In the genomic region with DNA sequence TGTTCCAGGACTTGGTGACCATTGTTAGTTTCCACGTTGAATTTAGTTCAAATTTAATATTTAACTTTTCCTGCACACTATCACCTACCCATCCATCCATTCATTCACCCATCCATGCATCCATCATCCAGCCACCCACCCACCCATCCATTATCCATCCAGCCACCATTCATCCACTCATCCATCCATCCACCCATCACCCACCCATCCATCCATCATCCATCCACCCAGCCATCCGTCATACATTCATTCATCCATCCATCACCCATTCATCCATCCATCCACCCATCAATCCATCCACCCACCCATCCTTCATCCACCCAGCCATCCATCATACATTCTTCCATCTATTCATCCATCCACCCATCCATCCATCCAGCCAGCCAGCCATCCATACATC, we compare ENCODE assay signal across 21 cellular contexts. TPM values are rescaled to one million over a fixed set of nuclear protein-coding genes. Genes with fewer than 3 reads are reported as not detected.
DNase-seq lines count a peak whose midpoint lies in the region; ATAC-seq, FAIRE-seq and TF ChIP-seq lines count a peak whose summit lies in the region.
"Had no signal": no experiment of that assay in that cellular context is flagged by ENCODE, and none has a peak within 500 bp of the region (broad histone marks: within the 10 kb centered on the region; RNA-seq: fewer than 3 reads in every experiment).

No MANE protein-coding gene starts in this region.

- H3K9me3 Mint-ChIP-seq in T-helper 2 cell treated with Interferon-gamma antibody and Interleukin-4, amounts not matched to agents 5 μg/mL and 100 μg/mL, for 36 hours = peaks cover 6% of the 10 kb centered on the region
- H3K9me3 Mint-ChIP-seq: CD4-positive, alpha-beta T cell had no signal

- intact Hi-C loops in K562 (cut with micrococcal nuclease) = no loop called here

- H3K9me1 ChIP-seq in K562 (ENCODE audit: control insufficient read depth, insufficient read depth, low read length) = no peaks in the 10 kb centered on the region

- H3K79me1 ChIP-seq in trophoblast cell (ENCODE audit: low read length) = no peaks in the 10 kb centered on the region

- H3K4me3 ChIP-seq in K562 (no peak overlapping the region), trophoblast cell (ENCODE audit: low read depth, low read length) (peak overlapping the region; percentile 47)
- H3K4me3 ChIP-seq: A549 had no signal

- H2BK120ac ChIP-seq in trophoblast cell (ENCODE audit: insufficient read depth, low read length, poor library complexity) = no peak overlapping the region

- no peak for DNase-seq in T-helper 2 cell treated with Interferon-gamma antibody and Interleukin-4, amounts not matched to agents 5 μg/mL and 100 μg/mL, for 36 hours (ENCODE audit: low spot score)
- DNase-seq in T-helper 2 cell = no peak
- DNase-seq in K562 (ENCODE audit: extremely low read depth in 1 of 4, low spot score in 3 of 4) = no peak
- DNase-seq in trophoblast cell = no peak
- DNase-seq in iPS-NIHi11 (ENCODE audit: low spot score) = no peak
- no peak for DNase-seq in NCI-H1694 treated with DMSO at 0.1 percent for 48 hours (lab: John Stamatoyannopoulos, UW)
- DNase-seq in NCI-H2171 treated with DMSO at 0.1 percent for 48 hours (lab: John Stamatoyannopoulos, UW) = no peak
- DNase-seq: AML-193; Caco-2; CD4-positive, alpha-beta T cell; DMS153; DMS79; GDM1; GOT3; H7 had no signal

- no peaks in the 10 kb centered on the region for H3K36me3 ChIP-seq in K562 (ENCODE audit: control insufficient read depth, insufficient read depth, low read length)
- no peaks in the 10 kb centered on the region for H3K36me3 ChIP-seq in trophoblast cell (ENCODE audit: control insufficient read depth in 1 of 2, insufficient read depth in 2 of 2, low read length in 2 of 2)

- in situ Hi-C loops in K562 (cut with MboI) = no loop called here

- peak overlapping the region; percentile 0 for H3K27ac Mint-ChIP-seq in T-helper 2 cell treated with Interferon-gamma antibody and Interleukin-4, amounts not matched to agents 5 μg/mL and 100 μg/mL, for 36 hours
- H3K27ac Mint-ChIP-seq: CD4-positive, alpha-beta T cell had no signal

- CTCF ChIA-PET in K562 (lab: Yijun Ruan, JAX; ENCODE audit: low intra/inter-chr PET ratio) = no interaction called here

- H2AK5ac ChIP-seq in trophoblast cell (ENCODE audit: low read length) = no peak overlapping the region

- H3K4me1 Mint-ChIP-seq in T-helper 2 cell treated with Interferon-gamma antibody and Interleukin-4, amounts not matched to agents 5 μg/mL and 100 μg/mL, for 36 hours (ENCODE audit: low read depth) = peaks cover 8% of the 10 kb centered on the region

- POLR2A ChIA-PET in K562 (lab: Yijun Ruan, JAX) = no interaction called here

- no peak for TF ChIP-seq POLR2A in K562 (conservative IDR thresholded peaks at IDR 0.05)

- H2AFZ ChIP-seq in K562 (ENCODE audit: low read depth, low read length) (no peak overlapping the region), trophoblast cell (ENCODE audit: insufficient read depth, low read length, poor library complexity) (no peak overlapping the region)

- peaks cover 0 to 43% of the 10 kb centered on the region in 2 experiments; a peak in 4 of 5 replicates for H3K4me1 ChIP-seq in K562 (replicated peaks in 1 of 2; ENCODE audit: control insufficient read depth in 2 of 2, insufficient read depth in 2 of 2, low read length in 2 of 2)
- H3K4me1 ChIP-seq in trophoblast cell (ENCODE audit: control insufficient read depth in 1 of 2, insufficient read depth in 2 of 2, low read length in 2 of 2) = no peaks in the 10 kb centered on the region
- H3K4me1 ChIP-seq: Caco-2 had no signal

- H2BK5ac ChIP-seq in trophoblast cell (ENCODE audit: low read depth, low read length, poor library complexity) = no peak overlapping the region

- no peak overlapping the region for H3K4ac ChIP-seq in trophoblast cell (ENCODE audit: low read depth, low read length)

- H4K12ac ChIP-seq in trophoblast cell (ENCODE audit: low read depth, low read length) = no peak overlapping the region

- H3K27ac ChIP-seq in K562 (ENCODE audit: extremely low read depth, low read depth, low read length) (no peak overlapping the region), trophoblast cell (ENCODE audit: low read depth, low read length) (no peak overlapping the region)
- H3K27ac ChIP-seq: 22Rv1, A549, C4-2B had no signal

- no peak overlapping the region for H3K23ac ChIP-seq in trophoblast cell (ENCODE audit: low read length)

- H4K91ac ChIP-seq in trophoblast cell (ENCODE audit: low read depth, low read length) = no peak overlapping the region

- ATAC-seq in K562 = no peak
- ATAC-seq: A549, HCT116 had no signal

- H4K8ac ChIP-seq in trophoblast cell (ENCODE audit: low read depth, low read length) = no peak overlapping the region

- no peak for TF ChIP-seq EP300 in K562 (IDR thresholded peaks at IDR 0.05; ENCODE audit: low read length)

- H3K79me2 ChIP-seq in K562 (ENCODE audit: control insufficient read depth, insufficient read depth, low read length) = no peaks in the 10 kb centered on the region
- no peaks in the 10 kb centered on the region for H3K79me2 ChIP-seq in trophoblast cell (ENCODE audit: control insufficient read depth, insufficient read depth, low read length, poor library complexity)

- H3K27me3 ChIP-seq in K562 (ENCODE audit: control insufficient read depth in 2 of 2, insufficient read depth in 2 of 2, low read length in 2 of 2) (peaks cover 6 to 17% of the 10 kb centered on the region in 2 experiments; a peak in 4 of 5 replicates), trophoblast cell (ENCODE audit: insufficient read depth, low read length) (no peaks in the 10 kb centered on the region)

- no peak for FAIRE-seq in K562 (lab: Jason Lieb, UNC)
- FAIRE-seq: GM12892, GM18507 had no signal

- H4K20me1 ChIP-seq in K562 (replicated peaks; ENCODE audit: control insufficient read depth, insufficient read depth, low read length) = peaks cover 5% of the 10 kb centered on the region; the same call in 1 of the 2 replicates

- no peak for TF ChIP-seq RAD21 in K562 (CRISPR knock-in tag; conservative IDR thresholded peaks at IDR 0.05 in 1 of 2, IDR thresholded peaks at IDR 0.05 in 1 of 2)

- no peaks in the 10 kb centered on the region for H3K9me3 ChIP-seq in K562 (replicated peaks; ENCODE audit: control insufficient read depth, insufficient read depth, low read depth, low read length)
- H3K9me3 ChIP-seq in trophoblast cell (ENCODE audit: insufficient read depth, low read depth, low read length) = peaks cover 4% of the 10 kb centered on the region
- H3K9me3 ChIP-seq: A549, Caco-2 had no signal

- H3K4me2 ChIP-seq in K562 (ENCODE audit: insufficient read depth, low read length) (no peak overlapping the region), trophoblast cell (ENCODE audit: low read length) (no peak overlapping the region)
- H3K4me2 ChIP-seq: A549 had no signal

- H3K14ac ChIP-seq in trophoblast cell (ENCODE audit: low read length) = no peak overlapping the region

- no peaks in the 10 kb centered on the region for H3K36me3 Mint-ChIP-seq in T-helper 2 cell treated with Interferon-gamma antibody and Interleukin-4, amounts not matched to agents 5 μg/mL and 100 μg/mL, for 36 hours (ENCODE audit: low read depth)

- H2BK12ac ChIP-seq in trophoblast cell (ENCODE audit: low read length) = no peak overlapping the region

- H3K4me3 Mint-ChIP-seq in T-helper 2 cell treated with Interferon-gamma antibody and Interleukin-4, amounts not matched to agents 5 μg/mL and 100 μg/mL, for 36 hours = no peak overlapping the region
- H3K4me3 Mint-ChIP-seq: CD4-positive, alpha-beta T cell had no signal

- 12% methylated on average over 1 of the region's 2 CpGs for WGBS in K562 (ENCODE audit: insufficient coverage, low coverage, missing lambda C conversion rate)
- 100% methylated on average over 1 of the region's 2 CpGs for WGBS in trophoblast cell (ENCODE audit: extremely low coverage, insufficient coverage, insufficient read length)

- H3K18ac ChIP-seq in trophoblast cell (ENCODE audit: low read length) = no peak overlapping the region

- H3K9ac ChIP-seq in K562 (ENCODE audit: insufficient read depth in 1 of 2, low read depth in 2 of 2, low read length in 2 of 2) (no peak overlapping the region), trophoblast cell (ENCODE audit: low read length) (no peak overlapping the region)

- no TSS peak for BruUV-seq in K562 (replicated peaks; lab: Mats Ljungman, UMichigan)

- peaks cover 2% of the 10 kb centered on the region for H3K27me3 Mint-ChIP-seq in T-helper 2 cell treated with Interferon-gamma antibody and Interleukin-4, amounts not matched to agents 5 μg/mL and 100 μg/mL, for 36 hours (ENCODE audit: low read depth)
- H3K27me3 Mint-ChIP-seq: CD4-positive, alpha-beta T cell had no signal

- no peak for TF ChIP-seq CTCF in K562 (IDR thresholded peaks at IDR 0.05 in 2 of 3, conservative IDR thresholded peaks at IDR 0.05 in 1 of 3; ENCODE audit: insufficient read depth in 2 of 3, low read depth in 1 of 3, low read length in 3 of 3)

RNA-seq across cellular contexts. Expression of gene NOC4L, which starts 21.8 kb away (rescaled TPM):
- total RNA-seq in K562 (2011; cell fraction: chromatin; rRNA removed; ENCODE audit: low replicate concordance) = 5.1 and 16.0 TPM in 2 replicates
- total RNA-seq in K562 (2011; cell fraction: nucleolus; rRNA removed) = 19.2 and 20.4 TPM in 2 replicates
- 6.3 and 8.9 TPM in 2 replicates for total RNA-seq in K562 (2011; cell fraction: nucleoplasm; rRNA removed)
- 40.4 and 57.2 TPM in 2 replicates for total RNA-seq in K562 (2014; rRNA removed)
- total RNA-seq in K562 (2014; rRNA removed; fragmentation: Illumina TruSeq; extraction: Trizol) = 3.2 and 4.9 TPM in 2 replicates
- total RNA-seq in K562 (2015; rRNA removed; fragmentation: Illumina TruSeq; extraction: Trizol) = 20.1 and 24.6 TPM in 2 replicates
- total RNA-seq in K562 (2021) = 77.0 and 78.5 TPM in 2 replicates
- 4.4 and 8.8 TPM in 2 replicates for polyA plus RNA-seq in K562 (2011; rRNA removed)
- polyA plus RNA-seq in K562 (2011; cell fraction: cytosol; rRNA removed) = 7.3 and 22.0 TPM in 2 replicates
- 16.8 and 33.7 TPM in 2 replicates for polyA plus RNA-seq in K562 (2011; cell fraction: nucleus; rRNA removed)
- polyA plus RNA-seq in K562 (2012) = 38.5 and 46.2 TPM in 2 replicates
- 20.0 and 44.9 TPM in 2 replicates for polyA plus RNA-seq in K562 (2014; fragmentation: Illumina TruSeq; extraction: Trizol)
- 1 to 10 TPM; 1.3 to 2.9 TPM for polyA plus RNA-seq in K562 (2014; fragmentation: Nextera tagmentation; extraction: Ambion mirVana)
- polyA plus RNA-seq in K562 (2014; rRNA removed) = 33.7 and 35.5 TPM in 2 replicates
- 1.5 and 3.8 TPM in 2 replicates for polyA minus RNA-seq in K562 (2011; rRNA and poly(A)+ RNA removed)
- 21.0 and 22.6 TPM in 2 replicates for polyA minus RNA-seq in K562 (2011; cell fraction: cytosol; rRNA and poly(A)+ RNA removed)
- polyA minus RNA-seq in K562 (2011; cell fraction: nucleus; rRNA and poly(A)+ RNA removed) = 7.9 and 9.6 TPM in 2 replicates
- 22.0 and 22.3 TPM in 2 replicates for polyA plus RNA-seq in trophoblast cell (2013)

RNA-seq across cellular contexts. Expression of gene DDX51, which starts 22.0 kb away (rescaled TPM):
- total RNA-seq in K562 (2011; cell fraction: chromatin; rRNA removed; ENCODE audit: low replicate concordance) = 67.8 and 193 TPM in 2 replicates
- 119 and 131 TPM in 2 replicates for total RNA-seq in K562 (2011; cell fraction: nucleolus; rRNA removed)
- total RNA-seq in K562 (2011; cell fraction: nucleoplasm; rRNA removed) = 73.8 and 80.7 TPM in 2 replicates
- total RNA-seq in K562 (2014; rRNA removed) (13.1 and 17.3 TPM in 2 replicates), K562 (2014; rRNA removed; fragmentation: Illumina TruSeq; extraction: Trizol) (6.3 and 8.0 TPM in 2 replicates), K562 (2015; rRNA removed; fragmentation: Illumina TruSeq; extraction: Trizol) (12.4 TPM in 2 replicates), K562 (2021) (28.9 and 35.9 TPM in 2 replicates)
- polyA plus RNA-seq in K562 (2011; rRNA removed) (11.5 and 16.8 TPM in 2 replicates), K562 (2014; fragmentation: Illumina TruSeq; extraction: Trizol) (15.2 and 18.7 TPM in 2 replicates), K562 (2014; fragmentation: Nextera tagmentation; extraction: Ambion mirVana) (1 to 10 TPM; 1.1 TPM), K562 (2014; rRNA removed) (30.2 and 30.4 TPM in 2 replicates)
- 11.0 and 11.3 TPM in 2 replicates for polyA plus RNA-seq in K562 (2011; cell fraction: cytosol; rRNA removed)
- 90.6 and 110 TPM in 2 replicates for polyA plus RNA-seq in K562 (2011; cell fraction: nucleus; rRNA removed)
- 17.8 and 19.0 TPM in 2 replicates for polyA plus RNA-seq in K562 (2012)
- 3.7 and 6.8 TPM in 2 replicates for polyA minus RNA-seq in K562 (2011; rRNA and poly(A)+ RNA removed)
- polyA minus RNA-seq in K562 (2011; cell fraction: cytosol; rRNA and poly(A)+ RNA removed) = 5.7 and 7.7 TPM in 2 replicates
- 27.7 and 30.6 TPM in 2 replicates for polyA minus RNA-seq in K562 (2011; cell fraction: nucleus; rRNA and poly(A)+ RNA removed)
- 6.5 and 6.9 TPM in 2 replicates for polyA plus RNA-seq in trophoblast cell (2013)
